Comparison of ENCODE assay signal across 20 cellular contexts in the genomic region with DNA sequence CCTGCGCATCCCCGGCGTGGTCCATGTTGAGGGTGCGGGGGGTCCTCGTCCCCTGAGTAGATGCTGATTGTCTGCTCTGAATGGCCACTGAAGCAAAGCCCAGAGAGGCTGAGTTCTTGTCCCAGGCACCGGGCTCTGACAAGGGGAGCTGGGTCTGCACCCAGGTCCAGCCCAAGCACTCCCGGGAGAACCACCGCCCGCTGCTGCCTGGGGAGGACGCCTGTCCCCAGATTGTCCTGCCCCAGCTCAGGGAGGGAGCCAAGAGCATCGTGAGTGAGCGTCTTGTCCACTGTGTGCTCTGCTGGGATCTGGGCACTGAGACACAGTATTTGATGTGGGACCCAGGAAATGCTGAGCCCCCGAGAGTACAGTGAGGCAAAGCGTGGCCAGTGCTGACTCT.
"Had no signal": no experiment of that assay in that cellular context is flagged by ENCODE, and none has a peak within 500 bp of the region (broad histone marks: within the 10 kb centered on the region; RNA-seq: fewer than 3 reads in every experiment).

No MANE protein-coding gene starts in this region.

- H3K27me3 Mint-ChIP-seq: activated naive CD8-positive, alpha-beta T cell had no signal

- H3K36me3 ChIP-seq: thoracic aorta, upper lobe of right lung had no signal

- H3K27ac ChIP-seq: body of pancreas, thoracic aorta, upper lobe of right lung had no signal

- H3K4me3 ChIP-seq: body of pancreas, thoracic aorta, upper lobe of right lung had no signal

- H3K9me3 Mint-ChIP-seq: activated B cell treated with CpG ODN at 0.5 μM for 24 hours; effector memory CD8-positive, alpha-beta T cell; stimulated activated memory B cell treated with anti-CD40 and anti-IgM and Interleukin-4, amounts not matched to agents 10 μg/mL and 1 μg/mL and 100 μg/mL, for 72 hours had no signal

- H3K4me1 ChIP-seq: body of pancreas, upper lobe of right lung had no signal

- H3K27me3 ChIP-seq: body of pancreas had no signal

- H3K4me3 Mint-ChIP-seq: activated B cell treated with CpG ODN at 0.5 μM for 24 hours; activated CD4-positive, alpha-beta T cell treated with anti-CD3 and anti-CD28 coated beads, Interleukin-2, amount 10 ng/mL, durations not matched to agents 7 days and 5 days; activated naive CD8-positive, alpha-beta T cell; effector memory CD8-positive, alpha-beta T cell; nephron; stimulated activated memory B cell treated with anti-CD40 and anti-IgM and Interleukin-4, amounts not matched to agents 10 μg/mL and 1 μg/mL and 100 μg/mL, for 72 hours had no signal

- DNase-seq: activated B cell treated with CpG ODN at 0.5 μM for 24 hours; activated CD4-positive, alpha-beta T cell treated with anti-CD3 and anti-CD28 coated beads, Interleukin-2, amount 10 ng/mL, durations not matched to agents 7 days and 5 days; dermis blood vessel endothelial cell; effector memory CD8-positive, alpha-beta T cell; foreskin fibroblast; hypothalamus; islet precursor cell; left colon; midbrain; nucleus accumbens; stimulated activated CD4-positive, alpha-beta T cell treated with anti-CD3 and anti-CD28 coated beads, Interleukin-2, amount 100 ng/mL, for 48 hours; T-helper 1 cell; T-helper 9 cell; upper lobe of right lung had no signal

- H3K4me1 Mint-ChIP-seq: activated B cell treated with CpG ODN at 0.5 μM for 24 hours, nephron had no signal

- H3K36me3 Mint-ChIP-seq: activated naive CD8-positive, alpha-beta T cell; stimulated activated memory B cell treated with anti-CD40 and anti-IgM and Interleukin-4, amounts not matched to agents 10 μg/mL and 1 μg/mL and 100 μg/mL, for 72 hours had no signal

- ATAC-seq: body of pancreas; effector memory CD8-positive, alpha-beta T cell; left colon; stimulated activated memory B cell treated with anti-CD40 and anti-IgM and Interleukin-4, amounts not matched to agents 10 μg/mL and 1 μg/mL and 100 μg/mL, for 72 hours; upper lobe of right lung had no signal

- H3K27ac Mint-ChIP-seq: activated B cell treated with CpG ODN at 0.5 μM for 24 hours; activated CD4-positive, alpha-beta T cell treated with anti-CD3 and anti-CD28 coated beads, Interleukin-2, amount 10 ng/mL, durations not matched to agents 7 days and 5 days; activated naive CD8-positive, alpha-beta T cell; effector memory CD8-positive, alpha-beta T cell; nephron; progenitor cell of endocrine pancreas; stimulated activated memory B cell treated with anti-CD40 and anti-IgM and Interleukin-4, amounts not matched to agents 10 μg/mL and 1 μg/mL and 100 μg/mL, for 72 hours had no signal

- H3K9me3 ChIP-seq: body of pancreas, thoracic aorta, upper lobe of right lung had no signal
